ENCODE assay signal across 2 cellular contexts in genomic region chr17:64315032-64315490, GRCh38.
TF ChIP-seq lines count a peak whose summit lies in the region.

No MANE protein-coding gene starts in this region.

TF ChIP-seq in liver, 16 proteins besides CTCF, POLR2A, EP300 and RAD21:
- TF ChIP-seq, protein P1, sequence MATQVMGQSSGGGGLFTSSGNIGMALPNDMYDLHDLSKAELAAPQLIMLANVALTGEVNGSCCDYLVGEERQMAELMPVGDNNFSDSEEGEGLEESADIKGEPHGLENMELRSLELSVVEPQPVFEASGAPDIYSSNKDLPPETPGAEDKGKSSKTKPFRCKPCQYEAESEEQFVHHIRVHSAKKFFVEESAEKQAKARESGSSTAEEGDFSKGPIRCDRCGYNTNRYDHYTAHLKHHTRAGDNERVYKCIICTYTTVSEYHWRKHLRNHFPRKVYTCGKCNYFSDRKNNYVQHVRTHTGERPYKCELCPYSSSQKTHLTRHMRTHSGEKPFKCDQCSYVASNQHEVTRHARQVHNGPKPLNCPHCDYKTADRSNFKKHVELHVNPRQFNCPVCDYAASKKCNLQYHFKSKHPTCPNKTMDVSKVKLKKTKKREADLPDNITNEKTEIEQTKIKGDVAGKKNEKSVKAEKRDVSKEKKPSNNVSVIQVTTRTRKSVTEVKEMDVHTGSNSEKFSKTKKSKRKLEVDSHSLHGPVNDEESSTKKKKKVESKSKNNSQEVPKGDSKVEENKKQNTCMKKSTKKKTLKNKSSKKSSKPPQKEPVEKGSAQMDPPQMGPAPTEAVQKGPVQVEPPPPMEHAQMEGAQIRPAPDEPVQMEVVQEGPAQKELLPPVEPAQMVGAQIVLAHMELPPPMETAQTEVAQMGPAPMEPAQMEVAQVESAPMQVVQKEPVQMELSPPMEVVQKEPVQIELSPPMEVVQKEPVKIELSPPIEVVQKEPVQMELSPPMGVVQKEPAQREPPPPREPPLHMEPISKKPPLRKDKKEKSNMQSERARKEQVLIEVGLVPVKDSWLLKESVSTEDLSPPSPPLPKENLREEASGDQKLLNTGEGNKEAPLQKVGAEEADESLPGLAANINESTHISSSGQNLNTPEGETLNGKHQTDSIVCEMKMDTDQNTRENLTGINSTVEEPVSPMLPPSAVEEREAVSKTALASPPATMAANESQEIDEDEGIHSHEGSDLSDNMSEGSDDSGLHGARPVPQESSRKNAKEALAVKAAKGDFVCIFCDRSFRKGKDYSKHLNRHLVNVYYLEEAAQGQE (IDR thresholded peaks at IDR 0.05), result peak; percentile 67
- TF ChIP-seq SP1 (IDR thresholded peaks at IDR 0.05) (peak; percentile 39), NR2F2 (IDR thresholded peaks at IDR 0.05) (peak; percentile 83), HNF4A (conservative IDR thresholded peaks at IDR 0.05) (no peak)

TF ChIP-seq in HepG2, 621 proteins besides CTCF, POLR2A, EP300 and RAD21 (continued from another document):
- TF ChIP-seq UBTF (CRISPR knock-in tag; IDR thresholded peaks at IDR 0.05) (no peak), SRSF4 (IDR thresholded peaks at IDR 0.05; ENCODE audit: low read depth, low read length, poor library complexity, severe bottlenecking) (no peak), ZFP36 (IDR thresholded peaks at IDR 0.05; ENCODE audit: borderline replicate concordance, low read depth, low read length, partially characterized antibody) (no peak), PITX1 (CRISPR knock-in tag; IDR thresholded peaks at IDR 0.05) (no peak), ZNF235 (CRISPR knock-in tag; IDR thresholded peaks at IDR 0.05; ENCODE audit: borderline replicate concordance) (no peak), ZNF597 (CRISPR knock-in tag; IDR thresholded peaks at IDR 0.05) (no peak), ZNF674 (CRISPR knock-in tag; IDR thresholded peaks at IDR 0.05; ENCODE audit: low read depth) (no peak), ZNF749 (CRISPR knock-in tag; IDR thresholded peaks at IDR 0.05; ENCODE audit: borderline replicate concordance) (no peak), MZF1 (CRISPR knock-in tag; IDR thresholded peaks at IDR 0.05; ENCODE audit: borderline replicate concordance) (no peak), MXD4 (CRISPR knock-in tag; IDR thresholded peaks at IDR 0.05) (no peak), ZNF143 (CRISPR knock-in tag; IDR thresholded peaks at IDR 0.05) (no peak), SNAPC4 (CRISPR knock-in tag; IDR thresholded peaks at IDR 0.05) (no peak), ZNF30 (CRISPR knock-in tag; IDR thresholded peaks at IDR 0.05) (no peak)
- TF ChIP-seq, protein P2, sequence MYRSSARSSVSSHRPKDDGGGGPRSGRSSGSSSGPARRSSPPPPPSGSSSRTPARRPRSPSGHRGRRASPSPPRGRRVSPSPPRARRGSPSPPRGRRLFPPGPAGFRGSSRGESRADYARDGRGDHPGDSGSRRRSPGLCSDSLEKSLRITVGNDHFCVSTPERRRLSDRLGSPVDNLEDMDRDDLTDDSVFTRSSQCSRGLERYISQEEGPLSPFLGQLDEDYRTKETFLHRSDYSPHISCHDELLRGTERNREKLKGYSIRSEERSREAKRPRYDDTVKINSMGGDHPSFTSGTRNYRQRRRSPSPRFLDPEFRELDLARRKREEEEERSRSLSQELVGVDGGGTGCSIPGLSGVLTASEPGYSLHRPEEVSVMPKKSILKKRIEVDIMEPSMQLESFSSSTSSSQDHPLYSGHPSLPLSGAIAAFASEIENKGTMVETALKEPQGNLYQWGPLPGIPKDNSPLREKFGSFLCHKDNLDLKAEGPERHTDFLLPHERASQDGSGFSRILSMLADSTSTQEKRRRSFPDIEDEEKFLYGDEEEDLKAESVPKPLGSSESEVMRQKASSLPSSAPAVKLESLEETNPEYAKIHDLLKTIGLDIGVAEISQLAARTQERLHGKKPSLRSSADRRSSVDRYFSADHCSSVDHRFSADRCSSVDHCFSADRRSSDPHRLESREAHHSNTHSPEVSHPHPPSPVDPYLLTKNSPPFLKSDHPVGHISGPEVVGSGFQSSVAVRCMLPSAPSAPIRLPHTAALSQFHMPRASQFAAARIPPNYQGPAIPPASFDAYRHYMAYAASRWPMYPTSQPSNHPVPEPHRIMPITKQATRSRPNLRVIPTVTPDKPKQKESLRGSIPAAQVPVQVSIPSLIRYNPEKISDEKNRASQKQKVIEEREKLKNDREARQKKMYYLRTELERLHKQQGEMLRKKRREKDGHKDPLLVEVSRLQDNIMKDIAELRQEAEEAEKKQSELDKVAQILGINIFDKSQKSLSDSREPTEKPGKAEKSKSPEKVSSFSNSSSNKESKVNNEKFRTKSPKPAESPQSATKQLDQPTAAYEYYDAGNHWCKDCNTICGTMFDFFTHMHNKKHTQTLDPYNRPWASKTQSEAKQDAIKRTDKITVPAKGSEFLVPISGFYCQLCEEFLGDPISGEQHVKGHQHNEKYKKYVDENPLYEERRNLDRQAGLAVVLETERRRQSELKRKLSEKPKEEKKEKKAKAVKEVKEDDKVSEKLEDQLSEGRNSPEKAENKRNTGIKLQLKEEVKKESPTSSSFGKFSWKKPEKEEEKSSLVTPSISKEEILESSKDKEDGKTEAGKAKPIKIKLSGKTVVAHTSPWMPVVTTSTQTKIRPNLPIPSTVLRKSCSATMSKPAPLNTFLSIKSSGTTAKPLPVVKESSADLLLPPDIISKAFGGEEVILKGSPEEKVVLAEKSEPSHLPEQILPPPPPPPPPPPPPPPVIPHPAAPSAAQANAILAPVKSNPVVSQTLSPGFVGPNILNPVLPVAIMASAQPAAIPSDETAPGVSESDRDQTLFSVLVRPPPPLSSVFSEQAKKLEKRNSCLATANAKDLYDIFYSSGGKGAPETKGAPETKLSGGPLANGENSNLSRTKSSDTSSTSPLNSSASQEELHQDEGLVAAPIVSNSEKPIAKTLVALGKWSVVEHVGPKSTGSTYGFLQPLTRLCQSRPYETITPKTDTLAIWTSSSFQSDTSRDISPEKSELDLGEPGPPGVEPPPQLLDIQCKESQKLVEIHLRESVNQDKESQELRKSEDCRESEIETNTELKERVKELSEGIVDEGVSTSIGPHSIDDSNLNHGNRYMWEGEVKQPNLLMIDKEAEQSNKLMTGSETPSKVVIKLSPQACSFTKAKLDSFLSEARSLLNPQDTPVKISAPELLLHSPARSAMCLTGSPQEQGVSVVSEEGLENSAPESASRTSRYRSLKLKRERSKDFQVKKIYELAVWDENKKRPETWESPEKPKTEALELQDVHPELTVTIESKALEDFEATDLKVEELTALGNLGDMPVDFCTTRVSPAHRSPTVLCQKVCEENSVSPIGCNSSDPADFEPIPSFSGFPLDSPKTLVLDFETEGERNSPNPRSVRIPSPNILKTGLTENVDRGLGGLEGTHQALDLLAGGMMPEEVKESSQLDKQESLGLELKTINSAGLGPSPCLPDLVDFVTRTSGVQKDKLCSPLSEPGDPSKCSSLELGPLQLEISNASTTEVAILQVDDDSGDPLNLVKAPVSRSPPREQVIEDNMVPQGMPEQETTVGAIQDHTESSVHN (CRISPR knock-in tag; IDR thresholded peaks at IDR 0.05), result no peak
- TF ChIP-seq, protein P3, sequence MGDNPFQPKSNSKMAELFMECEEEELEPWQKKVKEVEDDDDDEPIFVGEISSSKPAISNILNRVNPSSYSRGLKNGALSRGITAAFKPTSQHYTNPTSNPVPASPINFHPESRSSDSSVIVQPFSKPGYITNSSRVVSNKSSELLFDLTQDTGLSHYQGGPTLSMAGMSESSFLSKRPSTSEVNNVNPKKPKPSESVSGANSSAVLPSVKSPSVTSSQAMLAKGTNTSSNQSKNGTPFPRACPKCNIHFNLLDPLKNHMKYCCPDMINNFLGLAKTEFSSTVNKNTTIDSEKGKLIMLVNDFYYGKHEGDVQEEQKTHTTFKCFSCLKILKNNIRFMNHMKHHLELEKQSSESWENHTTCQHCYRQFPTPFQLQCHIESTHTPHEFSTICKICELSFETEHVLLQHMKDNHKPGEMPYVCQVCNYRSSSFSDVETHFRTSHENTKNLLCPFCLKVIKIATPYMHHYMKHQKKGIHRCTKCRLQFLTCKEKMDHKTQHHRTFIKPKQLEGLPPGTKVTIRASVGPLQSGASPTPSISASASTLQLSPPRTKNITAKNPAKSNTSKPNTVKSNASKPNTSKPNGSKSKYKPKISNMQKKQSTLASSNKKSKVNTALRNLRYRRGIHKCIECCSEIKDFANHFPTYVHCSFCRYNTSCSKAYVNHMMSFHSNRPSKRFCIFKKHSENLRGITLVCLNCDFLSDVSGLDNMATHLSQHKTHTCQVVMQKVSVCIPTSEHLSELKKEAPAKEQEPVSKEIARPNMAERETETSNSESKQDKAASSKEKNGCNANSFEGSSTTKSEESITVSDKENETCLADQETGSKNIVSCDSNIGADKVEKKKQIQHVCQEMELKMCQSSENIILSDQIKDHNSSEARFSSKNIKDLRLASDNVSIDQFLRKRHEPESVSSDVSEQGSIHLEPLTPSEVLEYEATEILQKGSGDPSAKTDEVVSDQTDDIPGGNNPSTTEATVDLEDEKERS (CRISPR knock-in tag; IDR thresholded peaks at IDR 0.05), result no peak
